Comparison of ENCODE assay signal across 27 cellular contexts in the genomic region with DNA sequence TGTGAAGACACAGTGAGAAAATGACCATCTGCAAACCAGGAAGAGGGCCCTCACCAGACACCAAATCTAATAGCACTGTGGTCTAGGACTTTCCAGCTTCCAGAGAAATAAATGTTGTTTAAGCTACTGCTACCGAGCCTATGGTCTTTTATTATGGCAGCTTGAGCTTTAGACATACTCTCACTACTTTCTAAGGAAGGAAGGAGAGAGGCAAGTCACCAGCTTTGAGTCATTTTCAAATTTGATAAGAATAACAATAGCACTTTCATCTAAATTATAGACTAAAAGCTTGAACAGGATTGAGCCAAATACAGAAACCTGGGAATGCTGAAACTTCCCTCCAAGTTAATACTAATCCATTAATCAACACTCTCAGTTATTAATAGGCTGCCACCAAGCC.
"Had no signal": no experiment of that assay in that cellular context is flagged by ENCODE, and none has a peak within 500 bp of the region (broad histone marks: within the 10 kb centered on the region; RNA-seq: fewer than 3 reads in every experiment).

No MANE protein-coding gene starts in this region.

- H3K4me1 ChIP-seq: colonic mucosa, esophagus muscularis mucosa, esophagus squamous epithelium, foreskin keratinocyte, gastrocnemius medialis, gastroesophageal sphincter, heart left ventricle, heart right ventricle had no signal

- H3K27ac Mint-ChIP-seq: dendritic cell treated with granulocyte-macrophage colony-stimulating factor and Interleukin-4, amounts not matched to agents 40 ng/mL and 50 ng/mL, for 4 days; effector memory CD8-positive, alpha-beta T cell; endodermal cell had no signal

- H3K9me3 Mint-ChIP-seq: dendritic cell treated with granulocyte-macrophage colony-stimulating factor and Interleukin-4, amounts not matched to agents 40 ng/mL and 50 ng/mL, for 4 days; endodermal cell had no signal

- H3K4me3 ChIP-seq: colonic mucosa, coronary artery, dorsolateral prefrontal cortex, esophagus muscularis mucosa, esophagus squamous epithelium, gastrocnemius medialis, gastroesophageal sphincter, heart left ventricle, heart right ventricle, hepatocyte had no signal

- DNase-seq: colonic mucosa; cortex of kidney; dorsolateral prefrontal cortex; effector CD4-positive, alpha-beta T cell; effector CD8-positive, alpha-beta T cell; effector memory CD4-positive, alpha-beta T cell; effector memory CD8-positive, alpha-beta T cell; endodermal cell; erythroblast; esophagus squamous epithelium; foreskin fibroblast; foreskin melanocyte; gastrocnemius medialis; glutamatergic neuron; head of caudate nucleus; heart left ventricle; heart right ventricle had no signal

- H2AFZ ChIP-seq: hepatocyte had no signal

- H3K4me3 Mint-ChIP-seq: dendritic cell treated with granulocyte-macrophage colony-stimulating factor and Interleukin-4, amounts not matched to agents 40 ng/mL and 50 ng/mL, for 4 days; effector memory CD8-positive, alpha-beta T cell; endodermal cell had no signal

- H3K79me2 ChIP-seq: hepatocyte had no signal

- H3K9me3 ChIP-seq: colonic mucosa, esophagus muscularis mucosa, esophagus squamous epithelium, gastrocnemius medialis, gastroesophageal sphincter, heart left ventricle, heart right ventricle had no signal

- H3K27me3 ChIP-seq: colonic mucosa, dorsolateral prefrontal cortex, esophagus muscularis mucosa, esophagus squamous epithelium, foreskin keratinocyte, gastrocnemius medialis, heart left ventricle, hepatocyte had no signal

- H3K27ac ChIP-seq: colonic mucosa, coronary artery, dorsolateral prefrontal cortex, epithelial cell of prostate, esophagus muscularis mucosa, esophagus squamous epithelium, foreskin keratinocyte, gastrocnemius medialis, gastroesophageal sphincter, heart left ventricle, heart right ventricle, hepatocyte had no signal

- H3K4me2 ChIP-seq: hepatocyte had no signal

- H3K27me3 Mint-ChIP-seq: dendritic cell treated with granulocyte-macrophage colony-stimulating factor and Interleukin-4, amounts not matched to agents 40 ng/mL and 50 ng/mL, for 4 days; effector memory CD8-positive, alpha-beta T cell had no signal

- H3K36me3 ChIP-seq: colonic mucosa, esophagus muscularis mucosa, esophagus squamous epithelium, gastrocnemius medialis, gastroesophageal sphincter, heart left ventricle, heart right ventricle had no signal

- FAIRE-seq: colon, endometrium, frontal cortex had no signal
